Comparison of ENCODE assay signal across 1 cellular context in genomic region chr6:137945149-137945498, GRCh38.
TF ChIP-seq lines count a peak whose summit lies in the region.

No MANE protein-coding gene starts in this region.

TF ChIP-seq in GM23338, 12 proteins besides CTCF, POLR2A, EP300 and RAD21 (continued from another document):
- TF ChIP-seq ETS1 (IDR thresholded peaks at IDR 0.05), result no peak
- TF ChIP-seq NANOG (IDR thresholded peaks at IDR 0.05; ENCODE audit: borderline replicate concordance), result no peak
- no peak for TF ChIP-seq ZNF331 (CRISPR knock-in tag; IDR thresholded peaks at IDR 0.05; ENCODE audit: low read depth)
- TF ChIP-seq ZNF114 (CRISPR knock-in tag; IDR thresholded peaks at IDR 0.05), result no peak
- TF ChIP-seq STAT1 (IDR thresholded peaks at IDR 0.05; ENCODE audit: unreplicated experiment), result no peak
- TF ChIP-seq EZH2phosphoT487 (IDR thresholded peaks at IDR 0.05; ENCODE audit: unreplicated experiment), result no peak
- TF ChIP-seq CREB1 (CRISPR knock-in tag; IDR thresholded peaks at IDR 0.05; ENCODE audit: low read depth), result no peak
- TF ChIP-seq EZH2 (IDR thresholded peaks at IDR 0.05; ENCODE audit: low read depth, unreplicated experiment), result no peak
- TF ChIP-seq REST (IDR thresholded peaks at IDR 0.05; ENCODE audit: unreplicated experiment), result no peak
TF ChIP-seq in GM23338: peak in this region for 0.
